ENCODE assay signal across 1 cellular context in the genomic region with DNA sequence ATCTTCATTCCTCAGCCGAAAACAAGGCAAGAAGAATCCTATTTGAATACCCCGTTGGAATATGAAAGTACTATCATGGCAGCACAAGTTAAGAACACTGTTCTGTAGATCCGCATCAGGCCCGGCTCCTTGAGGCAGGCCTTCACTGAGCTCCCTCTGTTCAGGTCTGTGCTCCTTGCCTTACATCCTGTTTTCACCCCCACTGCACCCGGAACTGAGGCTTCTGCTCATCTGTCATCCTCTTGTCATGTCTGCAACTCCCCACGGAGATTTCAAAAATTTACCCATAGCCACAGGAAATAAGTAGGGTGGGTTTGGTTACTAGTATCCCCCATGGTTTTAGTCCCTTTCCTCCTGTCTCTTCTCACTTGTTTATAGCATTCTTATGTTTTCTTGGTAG.
TF ChIP-seq lines count a peak whose summit lies in the region.

No MANE protein-coding gene starts in this region.

TF ChIP-seq in GM23338, 12 proteins besides CTCF, POLR2A, EP300 and RAD21 (continued from another document):
- TF ChIP-seq, protein P1, sequence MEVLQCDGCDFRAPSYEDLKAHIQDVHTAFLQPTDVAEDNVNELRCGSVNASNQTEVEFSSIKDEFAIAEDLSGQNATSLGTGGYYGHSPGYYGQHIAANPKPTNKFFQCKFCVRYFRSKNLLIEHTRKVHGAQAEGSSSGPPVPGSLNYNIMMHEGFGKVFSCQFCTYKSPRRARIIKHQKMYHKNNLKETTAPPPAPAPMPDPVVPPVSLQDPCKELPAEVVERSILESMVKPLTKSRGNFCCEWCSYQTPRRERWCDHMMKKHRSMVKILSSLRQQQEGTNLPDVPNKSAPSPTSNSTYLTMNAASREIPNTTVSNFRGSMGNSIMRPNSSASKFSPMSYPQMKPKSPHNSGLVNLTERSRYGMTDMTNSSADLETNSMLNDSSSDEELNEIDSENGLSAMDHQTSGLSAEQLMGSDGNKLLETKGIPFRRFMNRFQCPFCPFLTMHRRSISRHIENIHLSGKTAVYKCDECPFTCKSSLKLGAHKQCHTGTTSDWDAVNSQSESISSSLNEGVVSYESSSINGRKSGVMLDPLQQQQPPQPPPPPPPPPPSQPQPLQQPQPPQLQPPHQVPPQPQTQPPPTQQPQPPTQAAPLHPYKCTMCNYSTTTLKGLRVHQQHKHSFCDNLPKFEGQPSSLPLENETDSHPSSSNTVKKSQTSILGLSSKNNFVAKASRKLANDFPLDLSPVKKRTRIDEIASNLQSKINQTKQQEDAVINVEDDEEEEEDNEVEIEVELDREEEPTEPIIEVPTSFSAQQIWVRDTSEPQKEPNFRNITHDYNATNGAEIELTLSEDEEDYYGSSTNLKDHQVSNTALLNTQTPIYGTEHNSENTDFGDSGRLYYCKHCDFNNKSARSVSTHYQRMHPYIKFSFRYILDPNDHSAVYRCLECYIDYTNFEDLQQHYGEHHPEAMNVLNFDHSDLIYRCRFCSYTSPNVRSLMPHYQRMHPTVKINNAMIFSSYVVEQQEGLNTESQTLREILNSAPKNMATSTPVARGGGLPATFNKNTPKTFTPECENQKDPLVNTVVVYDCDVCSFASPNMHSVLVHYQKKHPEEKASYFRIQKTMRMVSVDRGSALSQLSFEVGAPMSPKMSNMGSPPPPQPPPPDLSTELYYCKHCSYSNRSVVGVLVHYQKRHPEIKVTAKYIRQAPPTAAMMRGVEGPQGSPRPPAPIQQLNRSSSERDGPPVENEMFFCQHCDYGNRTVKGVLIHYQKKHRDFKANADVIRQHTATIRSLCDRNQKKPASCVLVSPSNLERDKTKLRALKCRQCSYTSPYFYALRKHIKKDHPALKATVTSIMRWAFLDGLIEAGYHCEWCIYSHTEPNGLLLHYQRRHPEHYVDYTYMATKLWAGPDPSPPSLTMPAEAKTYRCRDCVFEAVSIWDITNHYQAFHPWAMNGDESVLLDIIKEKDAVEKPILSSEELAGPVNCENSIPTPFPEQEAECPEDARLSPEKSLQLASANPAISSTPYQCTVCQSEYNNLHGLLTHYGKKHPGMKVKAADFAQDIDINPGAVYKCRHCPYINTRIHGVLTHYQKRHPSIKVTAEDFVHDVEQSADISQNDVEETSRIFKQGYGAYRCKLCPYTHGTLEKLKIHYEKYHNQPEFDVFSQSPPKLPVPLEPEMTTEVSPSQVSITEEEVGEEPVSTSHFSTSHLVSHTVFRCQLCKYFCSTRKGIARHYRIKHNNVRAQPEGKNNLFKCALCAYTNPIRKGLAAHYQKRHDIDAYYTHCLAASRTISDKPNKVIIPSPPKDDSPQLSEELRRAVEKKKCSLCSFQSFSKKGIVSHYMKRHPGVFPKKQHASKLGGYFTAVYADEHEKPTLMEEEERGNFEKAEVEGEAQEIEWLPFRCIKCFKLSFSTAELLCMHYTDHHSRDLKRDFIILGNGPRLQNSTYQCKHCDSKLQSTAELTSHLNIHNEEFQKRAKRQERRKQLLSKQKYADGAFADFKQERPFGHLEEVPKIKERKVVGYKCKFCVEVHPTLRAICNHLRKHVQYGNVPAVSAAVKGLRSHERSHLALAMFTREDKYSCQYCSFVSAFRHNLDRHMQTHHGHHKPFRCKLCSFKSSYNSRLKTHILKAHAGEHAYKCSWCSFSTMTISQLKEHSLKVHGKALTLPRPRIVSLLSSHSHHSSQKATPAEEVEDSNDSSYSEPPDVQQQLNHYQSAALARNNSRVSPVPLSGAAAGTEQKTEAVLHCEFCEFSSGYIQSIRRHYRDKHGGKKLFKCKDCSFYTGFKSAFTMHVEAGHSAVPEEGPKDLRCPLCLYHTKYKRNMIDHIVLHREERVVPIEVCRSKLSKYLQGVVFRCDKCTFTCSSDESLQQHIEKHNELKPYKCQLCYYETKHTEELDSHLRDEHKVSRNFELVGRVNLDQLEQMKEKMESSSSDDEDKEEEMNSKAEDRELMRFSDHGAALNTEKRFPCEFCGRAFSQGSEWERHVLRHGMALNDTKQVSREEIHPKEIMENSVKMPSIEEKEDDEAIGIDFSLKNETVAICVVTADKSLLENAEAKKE (CRISPR knock-in tag; IDR thresholded peaks at IDR 0.05), result no peak
- TF ChIP-seq, protein P2, sequence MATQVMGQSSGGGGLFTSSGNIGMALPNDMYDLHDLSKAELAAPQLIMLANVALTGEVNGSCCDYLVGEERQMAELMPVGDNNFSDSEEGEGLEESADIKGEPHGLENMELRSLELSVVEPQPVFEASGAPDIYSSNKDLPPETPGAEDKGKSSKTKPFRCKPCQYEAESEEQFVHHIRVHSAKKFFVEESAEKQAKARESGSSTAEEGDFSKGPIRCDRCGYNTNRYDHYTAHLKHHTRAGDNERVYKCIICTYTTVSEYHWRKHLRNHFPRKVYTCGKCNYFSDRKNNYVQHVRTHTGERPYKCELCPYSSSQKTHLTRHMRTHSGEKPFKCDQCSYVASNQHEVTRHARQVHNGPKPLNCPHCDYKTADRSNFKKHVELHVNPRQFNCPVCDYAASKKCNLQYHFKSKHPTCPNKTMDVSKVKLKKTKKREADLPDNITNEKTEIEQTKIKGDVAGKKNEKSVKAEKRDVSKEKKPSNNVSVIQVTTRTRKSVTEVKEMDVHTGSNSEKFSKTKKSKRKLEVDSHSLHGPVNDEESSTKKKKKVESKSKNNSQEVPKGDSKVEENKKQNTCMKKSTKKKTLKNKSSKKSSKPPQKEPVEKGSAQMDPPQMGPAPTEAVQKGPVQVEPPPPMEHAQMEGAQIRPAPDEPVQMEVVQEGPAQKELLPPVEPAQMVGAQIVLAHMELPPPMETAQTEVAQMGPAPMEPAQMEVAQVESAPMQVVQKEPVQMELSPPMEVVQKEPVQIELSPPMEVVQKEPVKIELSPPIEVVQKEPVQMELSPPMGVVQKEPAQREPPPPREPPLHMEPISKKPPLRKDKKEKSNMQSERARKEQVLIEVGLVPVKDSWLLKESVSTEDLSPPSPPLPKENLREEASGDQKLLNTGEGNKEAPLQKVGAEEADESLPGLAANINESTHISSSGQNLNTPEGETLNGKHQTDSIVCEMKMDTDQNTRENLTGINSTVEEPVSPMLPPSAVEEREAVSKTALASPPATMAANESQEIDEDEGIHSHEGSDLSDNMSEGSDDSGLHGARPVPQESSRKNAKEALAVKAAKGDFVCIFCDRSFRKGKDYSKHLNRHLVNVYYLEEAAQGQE (IDR thresholded peaks at IDR 0.05; ENCODE audit: unreplicated experiment), result no peak
- no peak for TF ChIP-seq JUNB (IDR thresholded peaks at IDR 0.05; ENCODE audit: unreplicated experiment)
- TF ChIP-seq NANOG (IDR thresholded peaks at IDR 0.05; ENCODE audit: borderline replicate concordance), result no peak
- TF ChIP-seq, protein P3, sequence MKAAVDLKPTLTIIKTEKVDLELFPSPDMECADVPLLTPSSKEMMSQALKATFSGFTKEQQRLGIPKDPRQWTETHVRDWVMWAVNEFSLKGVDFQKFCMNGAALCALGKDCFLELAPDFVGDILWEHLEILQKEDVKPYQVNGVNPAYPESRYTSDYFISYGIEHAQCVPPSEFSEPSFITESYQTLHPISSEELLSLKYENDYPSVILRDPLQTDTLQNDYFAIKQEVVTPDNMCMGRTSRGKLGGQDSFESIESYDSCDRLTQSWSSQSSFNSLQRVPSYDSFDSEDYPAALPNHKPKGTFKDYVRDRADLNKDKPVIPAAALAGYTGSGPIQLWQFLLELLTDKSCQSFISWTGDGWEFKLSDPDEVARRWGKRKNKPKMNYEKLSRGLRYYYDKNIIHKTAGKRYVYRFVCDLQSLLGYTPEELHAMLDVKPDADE (IDR thresholded peaks at IDR 0.05), result no peak
- no peak for TF ChIP-seq ZNF331 (CRISPR knock-in tag; IDR thresholded peaks at IDR 0.05; ENCODE audit: low read depth)
- TF ChIP-seq ZNF114 (CRISPR knock-in tag; IDR thresholded peaks at IDR 0.05), result no peak
- no peak for TF ChIP-seq POLR2AphosphoS5 (IDR thresholded peaks at IDR 0.05; ENCODE audit: low read depth)
